ENCODE assay signal across 9 cellular contexts in the genomic region with DNA sequence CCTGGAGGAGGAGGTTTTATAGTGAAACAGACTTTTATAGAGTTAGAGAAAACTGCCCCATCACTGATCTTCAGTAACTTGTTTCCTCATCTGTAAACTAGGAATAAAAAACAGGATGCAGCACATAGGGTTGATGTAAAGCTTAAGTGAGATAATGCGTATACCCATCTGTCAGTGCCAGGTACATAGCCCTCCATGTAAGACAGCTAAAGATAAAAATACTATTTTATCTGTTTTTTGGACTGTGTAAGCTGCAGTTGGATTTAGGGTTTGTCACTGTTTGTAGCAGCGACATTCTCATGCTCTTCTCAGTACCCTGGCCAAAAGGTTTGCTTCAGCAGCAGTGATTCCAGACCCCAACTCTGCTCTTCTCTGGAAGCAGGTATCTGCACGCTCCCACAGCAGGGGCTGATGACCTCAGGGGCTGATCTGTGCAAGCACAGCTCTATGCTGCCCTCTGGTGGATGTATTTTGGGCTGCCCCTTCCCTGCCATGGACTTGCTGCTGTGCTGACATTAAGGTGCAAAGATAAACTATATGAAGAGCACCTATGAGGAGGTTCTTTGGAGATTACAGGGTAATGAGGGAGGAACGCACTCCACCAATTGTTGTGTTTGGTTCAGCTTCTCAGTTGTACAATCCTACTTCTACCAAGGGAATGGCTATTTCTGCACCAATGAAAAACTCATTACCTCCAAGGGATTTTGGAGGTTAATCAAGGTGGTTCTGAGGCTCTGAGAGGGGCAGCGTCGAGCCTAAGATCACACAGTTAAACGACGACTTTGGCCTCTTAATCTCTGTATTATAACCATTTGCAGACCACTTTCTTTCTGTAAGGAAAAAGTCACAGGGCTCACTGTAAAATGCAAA. TPM values are rescaled to one million over a fixed set of nuclear protein-coding genes. Genes with fewer than 3 reads are reported as not detected.
A peak's percentile ranks its signal among the peaks of the same experiment; 100 is the strongest.
DNase-seq lines count a peak whose midpoint lies in the region; ATAC-seq and TF ChIP-seq lines count a peak whose summit lies in the region.
"Had no signal": no experiment of that assay in that cellular context is flagged by ENCODE, and none has a peak within 500 bp of the region (broad histone marks: within the 10 kb centered on the region; RNA-seq: fewer than 3 reads in every experiment).

No MANE protein-coding gene starts in this region.

- POLR2A ChIA-PET in OCI-LY7 (lab: Charles Lee) = interaction anchor here (0.6 to 1.4 kb wide), 2 partner anchors 123 to 390 kb away, joined by 3 to 6 read pairs; no protein-coding TSS in a partner anchor

- no peaks in the 10 kb centered on the region for H3K9me2 ChIP-seq in OCI-LY7 (ENCODE audit: insufficient read depth, low read length)
- H3K9me2 ChIP-seq in neural cell (ENCODE audit: insufficient read depth, low read length) = no peaks in the 10 kb centered on the region

- no peaks in the 10 kb centered on the region for H3K27me3 ChIP-seq in neural cell (ENCODE audit: insufficient read depth, low read depth, low read length)

- intact Hi-C loops in OCI-LY7 (cut with micrococcal nuclease; ENCODE audit: unreplicated experiment) = loop anchor here (1.0 to 10.0 kb wide), 6 partner anchors 230 to 904 kb away; no protein-coding TSS in a partner anchor

- H3F3A ChIP-seq in neural cell (ENCODE audit: insufficient read depth, low read length, poor library complexity, severe bottlenecking) = no peaks in the 10 kb centered on the region

- H3K9ac ChIP-seq in neural cell (ENCODE audit: low read length) = no peak overlapping the region

- BruUV-seq in OCI-LY7 (replicated peaks; lab: Mats Ljungman, UMichigan) = no TSS peak

- H3K4me2 ChIP-seq in OCI-LY7 (ENCODE audit: low read length) (peak overlapping the region; percentile 38; the same call in 1 of the 2 replicates), neural cell (ENCODE audit: low read length) (no peak overlapping the region)

- H3K79me2 ChIP-seq in OCI-LY7 (ENCODE audit: insufficient read depth, low read depth, low read length) = no peaks in the 10 kb centered on the region
- no peaks in the 10 kb centered on the region for H3K79me2 ChIP-seq in neural cell (replicated peaks; ENCODE audit: insufficient read depth, low read length)

- no peaks in the 10 kb centered on the region for H3K36me3 ChIP-seq in OCI-LY7 (ENCODE audit: insufficient read depth, low read length)
- no peaks in the 10 kb centered on the region for H3K36me3 ChIP-seq in neural cell (ENCODE audit: insufficient read depth, low read length)

- TF ChIP-seq RAD21 in neural cell (conservative IDR thresholded peaks at IDR 0.05) = peak; percentile 95

- no peak overlapping the region for H3K4me3 ChIP-seq in OCI-LY7 (ENCODE audit: low read depth, low read length, poor library complexity, severe bottlenecking)
- no peak overlapping the region for H3K4me3 ChIP-seq in fibroblast of mammary gland (ENCODE audit: control insufficient read depth, low read depth, low read length)
- no peak overlapping the region for H3K4me3 ChIP-seq in neural cell (ENCODE audit: low read length)

- ATAC-seq in GM21447 (IDR thresholded peaks at IDR 0.05; ENCODE audit: unreplicated experiment) = peak; percentile 65
- ATAC-seq in stimulated activated naive CD8-positive, alpha-beta T cell treated with anti-CD3 and anti-CD28 coated beads, Interleukin-15, Interleukin-2, amounts not matched to agents 100 U/mL and 50 U/mL, for 24 hours = peak; percentile 79

- no peak for TF ChIP-seq EP300 in neural cell (conservative IDR thresholded peaks at IDR 0.05; ENCODE audit: poor library complexity, severe bottlenecking)

- H4K20me1 ChIP-seq in OCI-LY7 (ENCODE audit: insufficient read depth, low read length) (no peaks in the 10 kb centered on the region), neural cell (ENCODE audit: insufficient read depth) (no peaks in the 10 kb centered on the region)

- H3K4me1 ChIP-seq in OCI-LY7 (ENCODE audit: insufficient read depth, low read length, poor library complexity, severe bottlenecking) = peaks cover 8% of the 10 kb centered on the region

- H2AFZ ChIP-seq in OCI-LY7 (ENCODE audit: low read length) (peak overlapping the region; percentile 75; the same call in 1 of the 2 replicates), neural cell (ENCODE audit: low read depth, low read length) (no peak overlapping the region)

- no peaks in the 10 kb centered on the region for H3K9me3 ChIP-seq in OCI-LY7 (ENCODE audit: low read length)
- H3K9me3 ChIP-seq in neural cell (ENCODE audit: low read length) = no peaks in the 10 kb centered on the region

- CTCF ChIA-PET in OCI-LY7 (lab: Charles Lee; ENCODE audit: unreplicated experiment) = no interaction called here

- TF ChIP-seq CTCF in OCI-LY7 (conservative IDR thresholded peaks at IDR 0.05; ENCODE audit: low read length) = peak; percentile 97
- peak; percentile 97 for TF ChIP-seq CTCF in fibroblast of mammary gland (conservative IDR thresholded peaks at IDR 0.05; ENCODE audit: control insufficient read depth, insufficient read depth, low read depth, low read length)
- TF ChIP-seq CTCF in neural cell (IDR thresholded peaks at IDR 0.05; ENCODE audit: poor library complexity, severe bottlenecking) = peak; percentile 87

- DNase-seq in DMS 273 treated with DMSO at 0.1 percent for 48 hours (lab: John Stamatoyannopoulos, UW) (peak; percentile 37), HuH-7 (ENCODE audit: low spot score) (peak; percentile 66), OCI-LY7 (ENCODE audit: low spot score) (peak; percentile 86), fibroblast of mammary gland (ENCODE audit: low read depth) (peak; percentile 77)
- peak; percentile 85 for DNase-seq in activated T-cell treated with anti-CD3 and anti-CD28 coated beads, Interleukin-2, amount 50 U/mL, for 1 hour
- DNase-seq in stimulated activated naive CD8-positive, alpha-beta T cell treated with anti-CD3 and anti-CD28 coated beads, Interleukin-15, Interleukin-2, amounts not matched to agents 100 U/mL and 50 U/mL, for 24 hours = peak; percentile 89

- H3K27ac ChIP-seq in OCI-LY7 (ENCODE audit: low read depth, low read length, poor library complexity, severe bottlenecking) = no peak overlapping the region
- no peak overlapping the region for H3K27ac ChIP-seq in neural cell (ENCODE audit: low read length)

TF ChIP-seq in neural cell, 6 proteins besides CTCF, POLR2A, EP300 and RAD21:
- TF ChIP-seq TAF1 (IDR thresholded peaks at IDR 0.05; ENCODE audit: low read depth) (no peak), SMC3 (conservative IDR thresholded peaks at IDR 0.05; ENCODE audit: poor library complexity) (peak; percentile 97)
- TF ChIP-seq, protein P1, sequence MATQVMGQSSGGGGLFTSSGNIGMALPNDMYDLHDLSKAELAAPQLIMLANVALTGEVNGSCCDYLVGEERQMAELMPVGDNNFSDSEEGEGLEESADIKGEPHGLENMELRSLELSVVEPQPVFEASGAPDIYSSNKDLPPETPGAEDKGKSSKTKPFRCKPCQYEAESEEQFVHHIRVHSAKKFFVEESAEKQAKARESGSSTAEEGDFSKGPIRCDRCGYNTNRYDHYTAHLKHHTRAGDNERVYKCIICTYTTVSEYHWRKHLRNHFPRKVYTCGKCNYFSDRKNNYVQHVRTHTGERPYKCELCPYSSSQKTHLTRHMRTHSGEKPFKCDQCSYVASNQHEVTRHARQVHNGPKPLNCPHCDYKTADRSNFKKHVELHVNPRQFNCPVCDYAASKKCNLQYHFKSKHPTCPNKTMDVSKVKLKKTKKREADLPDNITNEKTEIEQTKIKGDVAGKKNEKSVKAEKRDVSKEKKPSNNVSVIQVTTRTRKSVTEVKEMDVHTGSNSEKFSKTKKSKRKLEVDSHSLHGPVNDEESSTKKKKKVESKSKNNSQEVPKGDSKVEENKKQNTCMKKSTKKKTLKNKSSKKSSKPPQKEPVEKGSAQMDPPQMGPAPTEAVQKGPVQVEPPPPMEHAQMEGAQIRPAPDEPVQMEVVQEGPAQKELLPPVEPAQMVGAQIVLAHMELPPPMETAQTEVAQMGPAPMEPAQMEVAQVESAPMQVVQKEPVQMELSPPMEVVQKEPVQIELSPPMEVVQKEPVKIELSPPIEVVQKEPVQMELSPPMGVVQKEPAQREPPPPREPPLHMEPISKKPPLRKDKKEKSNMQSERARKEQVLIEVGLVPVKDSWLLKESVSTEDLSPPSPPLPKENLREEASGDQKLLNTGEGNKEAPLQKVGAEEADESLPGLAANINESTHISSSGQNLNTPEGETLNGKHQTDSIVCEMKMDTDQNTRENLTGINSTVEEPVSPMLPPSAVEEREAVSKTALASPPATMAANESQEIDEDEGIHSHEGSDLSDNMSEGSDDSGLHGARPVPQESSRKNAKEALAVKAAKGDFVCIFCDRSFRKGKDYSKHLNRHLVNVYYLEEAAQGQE (IDR thresholded peaks at IDR 0.05; ENCODE audit: borderline replicate concordance) = no peak
TF ChIP-seq in neural cell: peak in this region for 1.

RNA-seq across cellular contexts. Expression of gene HMHB1, which starts 13.1 kb away (rescaled TPM):
- total RNA-seq in OCI-LY7 (2014; rRNA removed; shearing (Covaris generic)) = not detected in 2 replicates
- total RNA-seq in OCI-LY7 (2022) = not detected in 2 replicates
- not detected in 2 replicates for polyA plus RNA-seq in neural cell
- not detected in 2 replicates for polyA minus RNA-seq in neural cell
- polyA plus RNA-seq: esophagus had no signal

Comparison
In these comparisons a context has a peak if more than half of its experiments do, and no peak if none do; other contexts are left out.
1. DNase-seq: peak in every context shown above with its lines; median percentile 89 in stimulated activated naive CD8-positive, alpha-beta T cell treated with anti-CD3 and anti-CD28 coated beads, Interleukin-15, Interleukin-2, amounts not matched to agents 100 U/mL and 50 U/mL, for 24 hours; 86 in OCI-LY7; 85 in activated T-cell treated with anti-CD3 and anti-CD28 coated beads, Interleukin-2, amount 50 U/mL, for 1 hour; 77 in fibroblast of mammary gland; 66 in HuH-7; 37 in DMS 273 treated with DMSO at 0.1 percent for 48 hours.